Comparison of ENCODE assay signal across 8 cellular contexts in the genomic region with DNA sequence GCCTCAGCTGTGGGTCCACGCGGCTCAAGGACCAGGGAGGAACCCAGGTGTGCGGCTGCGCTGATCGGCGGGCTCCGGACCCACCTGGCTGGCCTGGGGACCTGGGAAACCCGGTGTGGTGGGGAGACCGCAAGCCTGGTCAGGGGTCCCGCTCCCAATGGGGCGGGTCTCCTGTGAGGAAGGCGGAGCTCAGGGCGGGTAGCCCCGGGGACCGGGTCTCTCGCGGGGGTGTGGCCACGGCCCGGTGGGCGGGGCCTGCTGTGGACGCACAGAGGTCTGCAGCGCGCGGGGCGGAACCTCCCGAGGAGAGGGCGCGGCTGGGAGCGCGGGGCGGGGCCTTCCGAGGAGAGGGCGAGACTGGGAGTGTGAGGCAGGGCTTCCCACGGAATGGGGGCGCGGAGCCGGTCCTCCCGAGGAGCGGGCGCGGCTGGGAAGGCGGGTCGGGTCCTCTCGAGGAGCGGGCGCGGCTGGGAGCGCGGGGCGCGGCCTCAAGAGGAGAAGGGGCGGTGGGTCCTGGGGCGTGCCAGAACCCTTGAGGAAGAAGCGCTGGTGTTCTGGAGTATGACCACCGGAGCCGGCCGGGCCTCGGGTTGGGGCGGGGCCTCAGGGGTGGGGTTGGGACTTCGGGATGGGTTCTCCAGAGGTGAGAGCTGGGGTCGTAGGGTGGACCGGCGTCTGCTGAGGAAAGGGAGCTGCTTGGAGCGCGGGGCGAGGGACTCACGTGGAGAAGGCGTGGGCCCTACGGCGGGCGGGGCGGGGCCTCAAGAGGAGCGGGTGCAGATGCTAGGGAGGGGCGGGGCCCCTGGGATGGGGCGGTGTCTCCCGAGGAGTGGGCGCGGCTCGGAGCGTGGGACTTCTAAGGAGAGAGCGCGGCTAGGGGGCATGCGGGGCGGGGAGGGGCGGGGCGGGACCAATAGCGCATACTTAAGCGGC. TPM values are rescaled to one million over a fixed set of nuclear protein-coding genes. Genes with fewer than 3 reads are reported as not detected.
DNase-seq lines count a peak whose midpoint lies in the region; ATAC-seq and TF ChIP-seq lines count a peak whose summit lies in the region.

No MANE protein-coding gene starts in this region.

- TF ChIP-seq CTCF in lower leg skin (IDR thresholded peaks at IDR 0.05) = no peak

- WGBS in lower leg skin, 2 donors = 2 to 3% methylated on average over 45 to 59 of the region's 88 CpGs

- peak; percentile 79 for DNase-seq in ELR (ENCODE audit: low read depth)
- peak; percentile 58 for DNase-seq in NCI-H460 (ENCODE audit: extremely low read depth, low read depth)
- DNase-seq in activated CD4-positive, alpha-beta T cell treated with anti-CD3 and anti-CD28 coated beads, Interleukin-2, amount 50 U/mL, for 24 hours (ENCODE audit: low read depth in 1 of 2, low spot score in 1 of 2) = peak; percentile 87
- DNase-seq in dermis blood vessel endothelial cell = peak; percentile 64
- DNase-seq in lower leg skin (ENCODE audit: low spot score in 2 of 2) = peak; percentile 86 to 96
- peak; percentile 92 to 96 for DNase-seq in stimulated activated CD4-positive, alpha-beta T cell treated with anti-CD3 and anti-CD28 coated beads, Interleukin-4, amount 100 ng/mL, for 4 hours

- ATAC-seq in HG03039 (IDR thresholded peaks at IDR 0.05; ENCODE audit: unreplicated experiment) (peak; percentile 50), HG02973 (IDR thresholded peaks at IDR 0.05; ENCODE audit: unreplicated experiment) (no peak)

- TF ChIP-seq POLR2A in lower leg skin (IDR thresholded peaks at IDR 0.05) = no peak

- intact Hi-C loops in lower leg skin (cut with DNase I; ENCODE audit: low total_unique reads) = no loop called here

- H3K4me3 ChIP-seq in lower leg skin (ENCODE audit: low read depth, poor library complexity, severe bottlenecking) = peak overlapping the region; percentile 40

RNA-seq across cellular contexts. Expression of a gene that starts 20.8 kb away (rescaled TPM):
- 17.3 TPM in 2 replicates for total RNA-seq in NCI-H460 (2014; rRNA removed; shearing (Covaris generic))
- 53.4 and 57.7 TPM in 2 replicates for polyA plus RNA-seq in NCI-H460 (2014; cell fraction: nucleus; rRNA removed)
- total RNA-seq in dermis blood vessel endothelial cell (40.8 and 62.5 TPM in 2 replicates), lower leg skin (10 to 100 TPM; 56.2 to 81.0 (median 79.3) TPM)

RNA-seq across cellular contexts. Expression of a gene that starts 31.0 kb away (rescaled TPM):
- total RNA-seq in NCI-H460 (2014; rRNA removed; shearing (Covaris generic)) = 1.6 and 1.9 TPM in 2 replicates
- 0.62 and 4.7 TPM in 2 replicates for polyA plus RNA-seq in NCI-H460 (2014; cell fraction: nucleus; rRNA removed)
- total RNA-seq in dermis blood vessel endothelial cell (0.68 and 2.7 TPM in 2 replicates), lower leg skin (10 to 100 TPM in 3 of 4 donors, 1 to 10 TPM in 1; 9.1 to 15.7 (median 12.9) TPM)
